ENCODE assay signal across 26 cellular contexts in genomic region chr7:80773787-80774508, GRCh38.
A peak's percentile ranks its signal among the peaks of the same experiment; 100 is the strongest.
DNase-seq lines count a peak whose midpoint lies in the region; ATAC-seq and TF ChIP-seq lines count a peak whose summit lies in the region.
"Had no signal": no experiment of that assay in that cellular context is flagged by ENCODE, and none has a peak within 500 bp of the region (broad histone marks: within the 10 kb centered on the region; RNA-seq: fewer than 3 reads in every experiment).

No MANE protein-coding gene starts in this region.

- TF ChIP-seq EP300 in stomach (IDR thresholded peaks at IDR 0.05), result no peak

- peak overlapping the region; percentile 12 for H3K27ac Mint-ChIP-seq in activated T-cell treated with anti-CD3 and anti-CD28 coated beads, Interleukin-2, amount 50 U/mL, for 72 hours
- H3K27ac Mint-ChIP-seq in activated T-cell treated with anti-CD3 and anti-CD28 coated beads, Interleukin-2, amount 50 U/mL, for 24 hours, result no peak overlapping the region
- no peak overlapping the region for H3K27ac Mint-ChIP-seq in activated T-helper 17 cell treated with anti-CD3 and anti-CD28 coated beads, Interleukin-2, amount 50 U/mL, for 72 hours
- H3K27ac Mint-ChIP-seq: activated CD8-positive, alpha-beta T cell treated with anti-CD3 and anti-CD28 coated beads, Interleukin-2, amount 10 ng/mL, durations not matched to agents 7 days and 5 days had no signal

- no peak for DNase-seq in activated T-cell treated with anti-CD3 and anti-CD28 coated beads, Interleukin-2, amount 50 U/mL, for 72 hours
- DNase-seq in activated T-cell treated with anti-CD3 and anti-CD28 coated beads, Interleukin-2, amount 50 U/mL, for 24 hours, result no peak
- DNase-seq in HEK293T (ENCODE audit: extremely low spot score), result no peak
- no peak for DNase-seq in stomach
- no peak for DNase-seq in kidney glomerular epithelial cell (lab: John Stamatoyannopoulos, UW)
- DNase-seq in epidermal melanocyte (ENCODE audit: insufficient read length, low spot score), result no peak
- DNase-seq: ACHN; activated CD4-positive, alpha-beta T cell treated with anti-CD3 and anti-CD28 coated beads for 1 hour; activated CD8-positive, alpha-beta T cell treated with anti-CD3 and anti-CD28 coated beads, Interleukin-2, amount 10 ng/mL, durations not matched to agents 7 days and 5 days; activated gamma-delta T cell treated with Interleukin-2 at 50 U/mL for 16 hours; activated T-cell treated with anti-CD3 and anti-CD28 coated beads for 4 hours; body of pancreas; effector memory CD4-positive, alpha-beta T cell; KG1; kidney; NCI-H82; PC-3; psoas muscle; stimulated activated CD4-positive, alpha-beta T cell treated with anti-CD3 and anti-CD28 coated beads, Interleukin-1b, Interleukin-23, amount 100 ng/mL, for 48 hours; T-helper 1 cell had no signal

- peaks cover 0 to 62% (median 35%) of the 10 kb centered on the region in 4 donors for H3K4me1 ChIP-seq in stomach
- H3K4me1 ChIP-seq: BLaER1, body of pancreas had no signal

- no peaks in the 10 kb centered on the region for H3K4me1 Mint-ChIP-seq in activated T-cell treated with anti-CD3 and anti-CD28 coated beads, Interleukin-2, amount 50 U/mL, for 72 hours (ENCODE audit: low read depth)
- no peaks in the 10 kb centered on the region for H3K4me1 Mint-ChIP-seq in activated T-cell treated with anti-CD3 and anti-CD28 coated beads, Interleukin-2, amount 50 U/mL, for 24 hours (ENCODE audit: low read depth)
- H3K4me1 Mint-ChIP-seq in activated T-helper 17 cell treated with anti-CD3 and anti-CD28 coated beads, Interleukin-2, amount 50 U/mL, for 72 hours, result no peaks in the 10 kb centered on the region

- H3K4me3 Mint-ChIP-seq in activated T-cell treated with anti-CD3 and anti-CD28 coated beads, Interleukin-2, amount 50 U/mL, for 72 hours, result no peak overlapping the region
- no peak overlapping the region for H3K4me3 Mint-ChIP-seq in activated T-cell treated with anti-CD3 and anti-CD28 coated beads, Interleukin-2, amount 50 U/mL, for 24 hours
- no peak overlapping the region for H3K4me3 Mint-ChIP-seq in activated T-helper 17 cell treated with anti-CD3 and anti-CD28 coated beads, Interleukin-2, amount 50 U/mL, for 72 hours
- H3K4me3 Mint-ChIP-seq: activated CD8-positive, alpha-beta T cell treated with anti-CD3 and anti-CD28 coated beads, Interleukin-2, amount 10 ng/mL, durations not matched to agents 7 days and 5 days had no signal

- POLR2A ChIA-PET in HEK293T (lab: Yijun Ruan, JAX), result no interaction called here

- CTCF ChIA-PET in HEK293T (lab: Yijun Ruan, JAX), result no interaction called here

- peak overlapping the region in 3 of 5 donors; percentile 13 to 62 (median 30) for H3K27ac ChIP-seq in stomach
- H3K27ac ChIP-seq: BLaER1, body of pancreas, neutrophil, psoas muscle had no signal

- no peaks in the 10 kb centered on the region for H3K36me3 Mint-ChIP-seq in activated T-cell treated with anti-CD3 and anti-CD28 coated beads, Interleukin-2, amount 50 U/mL, for 72 hours (ENCODE audit: insufficient read depth in 2 of 2)
- H3K36me3 Mint-ChIP-seq in activated T-cell treated with anti-CD3 and anti-CD28 coated beads, Interleukin-2, amount 50 U/mL, for 24 hours (ENCODE audit: low read depth), result no peaks in the 10 kb centered on the region
- no peaks in the 10 kb centered on the region for H3K36me3 Mint-ChIP-seq in activated T-helper 17 cell treated with anti-CD3 and anti-CD28 coated beads, Interleukin-2, amount 50 U/mL, for 72 hours (ENCODE audit: low read depth)

- TF ChIP-seq CTCF in stomach (IDR thresholded peaks at IDR 0.05), result no peak

- no peaks in the 10 kb centered on the region for H3K36me3 ChIP-seq in stomach
- H3K36me3 ChIP-seq: BLaER1, neutrophil had no signal

- no peaks in the 10 kb centered on the region for H3K27me3 Mint-ChIP-seq in activated T-cell treated with anti-CD3 and anti-CD28 coated beads, Interleukin-2, amount 50 U/mL, for 72 hours (ENCODE audit: low read depth)
- no peaks in the 10 kb centered on the region for H3K27me3 Mint-ChIP-seq in activated T-cell treated with anti-CD3 and anti-CD28 coated beads, Interleukin-2, amount 50 U/mL, for 24 hours
- H3K27me3 Mint-ChIP-seq in activated T-helper 17 cell treated with anti-CD3 and anti-CD28 coated beads, Interleukin-2, amount 50 U/mL, for 72 hours, result no peaks in the 10 kb centered on the region

- no peaks in the 10 kb centered on the region for H3K9me3 ChIP-seq in stomach
- H3K9me3 ChIP-seq: BLaER1, body of pancreas, neutrophil, psoas muscle had no signal

- peaks cover 0 to 9% of the 10 kb centered on the region in 2 donors for H3K9me3 Mint-ChIP-seq in activated T-cell treated with anti-CD3 and anti-CD28 coated beads, Interleukin-2, amount 50 U/mL, for 72 hours
- H3K9me3 Mint-ChIP-seq in activated T-cell treated with anti-CD3 and anti-CD28 coated beads, Interleukin-2, amount 50 U/mL, for 24 hours, result no peaks in the 10 kb centered on the region
- peaks cover 10% of the 10 kb centered on the region for H3K9me3 Mint-ChIP-seq in activated T-helper 17 cell treated with anti-CD3 and anti-CD28 coated beads, Interleukin-2, amount 50 U/mL, for 72 hours

- no peak overlapping the region for H3K4me3 ChIP-seq in stomach
- H3K4me3 ChIP-seq: BLaER1, body of pancreas, GM12878, psoas muscle, skin epidermis had no signal

- no peaks in the 10 kb centered on the region for H3K27me3 ChIP-seq in stomach
- H3K27me3 ChIP-seq: BLaER1, body of pancreas, neutrophil had no signal

- intact Hi-C loops in stomach (cut with DNase I; ENCODE audit: low total_unique reads), result no loop called here

- ATAC-seq in activated T-cell treated with anti-CD3 and anti-CD28 coated beads, Interleukin-2, amount 50 U/mL, for 72 hours (replicated peaks in 1 of 2), result no peak
- ATAC-seq in esophagus mucosa, result peak; percentile 52
- no peak for ATAC-seq in activated T-helper 17 cell treated with anti-CD3 and anti-CD28 coated beads, Interleukin-2, amount 50 U/mL, for 72 hours (replicated peaks)
- ATAC-seq: activated CD8-positive, alpha-beta T cell treated with anti-CD3 and anti-CD28 coated beads, Interleukin-2, amount 10 ng/mL, durations not matched to agents 7 days and 5 days; body of pancreas; GM12878; PC-3 had no signal

- TF ChIP-seq POLR2A in stomach (IDR thresholded peaks at IDR 0.05), result no peak

- 15 to 76% (median 33%) methylated on average over 1 of the region's 1 CpG for WGBS in stomach, 5 donors

TF ChIP-seq in HEK293T, 16 proteins besides CTCF, POLR2A, EP300 and RAD21:
- TF ChIP-seq TARDBP (IDR thresholded peaks at IDR 0.05), result no peak
- TF ChIP-seq, protein P1, sequence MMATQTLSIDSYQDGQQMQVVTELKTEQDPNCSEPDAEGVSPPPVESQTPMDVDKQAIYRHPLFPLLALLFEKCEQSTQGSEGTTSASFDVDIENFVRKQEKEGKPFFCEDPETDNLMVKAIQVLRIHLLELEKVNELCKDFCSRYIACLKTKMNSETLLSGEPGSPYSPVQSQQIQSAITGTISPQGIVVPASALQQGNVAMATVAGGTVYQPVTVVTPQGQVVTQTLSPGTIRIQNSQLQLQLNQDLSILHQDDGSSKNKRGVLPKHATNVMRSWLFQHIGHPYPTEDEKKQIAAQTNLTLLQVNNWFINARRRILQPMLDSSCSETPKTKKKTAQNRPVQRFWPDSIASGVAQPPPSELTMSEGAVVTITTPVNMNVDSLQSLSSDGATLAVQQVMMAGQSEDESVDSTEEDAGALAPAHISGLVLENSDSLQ (IDR thresholded peaks at IDR 0.05), result peak; percentile 63
- TF ChIP-seq LEF1 (IDR thresholded peaks at IDR 0.05; ENCODE audit: borderline replicate concordance), result no peak
